In genomic region chr2:231869016-231869415, GRCh38 we compare ENCODE assay signal across 7 cellular contexts. TPM values are rescaled to one million over a fixed set of nuclear protein-coding genes. Genes with fewer than 3 reads are reported as not detected.
"Had no signal": no experiment of that assay in that cellular context is flagged by ENCODE, and none has a peak within 500 bp of the region (broad histone marks: within the 10 kb centered on the region; RNA-seq: fewer than 3 reads in every experiment).

No MANE protein-coding gene starts in this region.

RNA-seq across cellular contexts. Expression of gene NPPC, which starts 57.2 kb away (rescaled TPM):
- total RNA-seq: suprapubic skin, testis, thoracic aorta, thyroid gland, tibial nerve, upper lobe of left lung, upper lobe of right lung had no signal
